8 cellular contexts compared by ENCODE assay signal in the genomic region with DNA sequence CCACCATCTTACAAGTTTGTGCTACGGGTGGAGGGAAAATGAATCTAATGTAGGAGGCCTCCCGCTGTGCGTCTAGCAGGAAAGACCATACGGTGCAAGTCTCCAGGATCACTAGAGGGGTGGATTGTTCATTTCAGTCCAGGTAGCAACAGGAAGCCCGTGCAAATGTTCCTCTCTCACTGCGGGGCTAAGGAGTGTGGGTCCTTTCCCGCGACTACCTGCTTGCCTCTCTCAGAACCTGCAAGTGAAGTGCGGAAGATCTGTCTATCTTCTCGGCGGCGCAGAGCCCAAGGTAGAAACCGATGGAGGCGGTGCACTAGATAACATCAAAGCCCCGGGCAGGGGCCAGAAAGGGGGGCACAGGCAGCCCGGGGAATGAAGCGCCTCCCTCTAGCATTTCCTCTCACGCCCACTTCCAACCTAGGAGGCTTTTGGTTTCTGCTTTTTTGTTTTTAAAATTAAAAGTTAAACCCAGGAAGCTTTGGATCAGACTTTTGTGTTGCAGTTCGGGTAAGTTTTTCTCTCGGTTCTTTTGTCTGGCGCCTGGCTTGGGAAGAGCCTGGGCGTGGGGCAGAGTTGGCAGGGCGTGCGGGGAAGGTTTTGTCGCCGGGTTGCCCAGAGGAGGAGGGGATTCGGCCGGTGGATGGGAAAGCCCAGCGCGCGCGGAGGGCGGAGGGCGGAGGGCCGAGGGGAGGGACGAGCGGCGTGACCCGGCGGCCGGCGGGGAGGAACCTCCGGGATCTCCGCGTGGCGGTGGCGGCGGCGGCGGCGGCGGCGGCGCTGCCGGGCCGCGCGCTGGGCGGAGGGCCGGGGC. TPM values are rescaled to one million over a fixed set of nuclear protein-coding genes. Genes with fewer than 3 reads are reported as not detected.
A peak's percentile ranks its signal among the peaks of the same experiment; 100 is the strongest.
DNase-seq lines count a peak whose midpoint lies in the region; ATAC-seq and TF ChIP-seq lines count a peak whose summit lies in the region.

No MANE protein-coding gene starts in this region.

- intact Hi-C loops in activated CD4-positive, alpha-beta T cell treated with anti-CD3 and anti-CD28 coated beads for 36 hours (cut with DNase I, micrococcal nuclease), result loop anchor here (2.0 kb wide), 2 partner anchors 40 to 224 kb away; no protein-coding TSS in a partner anchor

- TF ChIP-seq CTCF in 22Rv1 (IDR thresholded peaks at IDR 0.05), result no peak
- no peak for TF ChIP-seq CTCF in choroid plexus epithelial cell (conservative IDR thresholded peaks at IDR 0.05; ENCODE audit: low read depth, low read length)

- DNase-seq in NCI-H345 (lab: John Stamatoyannopoulos, UW) (peak; percentile 42), choroid plexus epithelial cell (ENCODE audit: low read depth) (peak; percentile 60)
- peak; percentile 90 for DNase-seq in activated CD4-positive, alpha-beta T cell treated with anti-CD3 and anti-CD28 coated beads for 36 hours
- DNase-seq in stimulated activated CD4-positive, alpha-beta T cell treated with anti-CD3 and anti-CD28 coated beads, Interleukin-1b, Interleukin-23, amount 100 ng/mL, for 48 hours, result peak; percentile 82

- POLR2A ChIA-PET in activated CD4-positive, alpha-beta T cell treated with anti-CD3 and anti-CD28 coated beads for 36 hours (lab: Charles Lee), result interaction anchor here (0.7 to 1.1 kb wide), 3 partner anchors 274 to 297 kb away, joined by 3 to 16 read pairs (median 4); no protein-coding TSS in a partner anchor

- no peaks in the 10 kb centered on the region for H3K27me3 Mint-ChIP-seq in activated CD4-positive, alpha-beta T cell treated with anti-CD3 and anti-CD28 coated beads for 36 hours

- CTCF ChIA-PET in activated CD4-positive, alpha-beta T cell treated with anti-CD3 and anti-CD28 coated beads for 36 hours (lab: Charles Lee), result interaction anchor here (0.6 to 1.0 kb wide), 2 partner anchors 50 to 225 kb away, joined by 3 read pairs; no protein-coding TSS in a partner anchor

- peaks cover 19% of the 10 kb centered on the region for H3K36me3 Mint-ChIP-seq in activated CD4-positive, alpha-beta T cell treated with anti-CD3 and anti-CD28 coated beads for 36 hours (ENCODE audit: low read depth)

- peak overlapping the region; percentile 94 for H3K4me3 Mint-ChIP-seq in activated CD4-positive, alpha-beta T cell treated with anti-CD3 and anti-CD28 coated beads for 36 hours

- peak overlapping the region; percentile 99 for H3K27ac Mint-ChIP-seq in activated CD4-positive, alpha-beta T cell treated with anti-CD3 and anti-CD28 coated beads for 36 hours

- peaks cover 17% of the 10 kb centered on the region for H3K4me1 Mint-ChIP-seq in activated CD4-positive, alpha-beta T cell treated with anti-CD3 and anti-CD28 coated beads for 36 hours

- ATAC-seq in GM18511 (IDR thresholded peaks at IDR 0.05; ENCODE audit: unreplicated experiment) (peak; percentile 37), HG03066 (IDR thresholded peaks at IDR 0.05; ENCODE audit: low read depth, unreplicated experiment) (peak; percentile 33)
- peak; percentile 42 for ATAC-seq in activated CD4-positive, alpha-beta T cell treated with anti-CD3 and anti-CD28 coated beads for 36 hours

- no peaks in the 10 kb centered on the region for H3K9me3 Mint-ChIP-seq in activated CD4-positive, alpha-beta T cell treated with anti-CD3 and anti-CD28 coated beads for 36 hours (ENCODE audit: low read depth)

- no peaks in the 10 kb centered on the region for H3K27me3 ChIP-seq in layer of hippocampus (ENCODE audit: control insufficient read depth, insufficient read depth, low read length)

- H3K27ac ChIP-seq in 22Rv1 (peak overlapping the region; percentile 98), layer of hippocampus (ENCODE audit: low read depth, low read length) (peak overlapping the region; percentile 87)

- H3K4me3 ChIP-seq in choroid plexus epithelial cell (ENCODE audit: low read depth, low read length), result peak overlapping the region; percentile 80

RNA-seq across cellular contexts. Expression of a gene that starts 3.5 kb away (rescaled TPM):
- total RNA-seq in activated CD4-positive, alpha-beta T cell treated with anti-CD3 and anti-CD28 coated beads for 36 hours, result 10 to 100 TPM; 45.9 to 71.6 TPM

Comparison
In these comparisons a context has a peak if more than half of its experiments do, and no peak if none do; other contexts are left out.
1. Peak in every context shown above with its lines: DNase-seq, ATAC-seq, H3K4me3 ChIP-seq and H3K27ac ChIP-seq.